Comparison of ENCODE assay signal across 12 cellular contexts in genomic region chr6:107811591-107812218, GRCh38.
DNase-seq lines count a peak whose midpoint lies in the region; ATAC-seq, FAIRE-seq and TF ChIP-seq lines count a peak whose summit lies in the region.
"Had no signal": no experiment of that assay in that cellular context is flagged by ENCODE, and none has a peak within 500 bp of the region (broad histone marks: within the 10 kb centered on the region; RNA-seq: fewer than 3 reads in every experiment).

No MANE protein-coding gene starts in this region.

- ATAC-seq in HG02981 (IDR thresholded peaks at IDR 0.05; ENCODE audit: unreplicated experiment): no peak
- no peak for ATAC-seq in HG03460 (IDR thresholded peaks at IDR 0.05; ENCODE audit: unreplicated experiment)

- TF ChIP-seq CTCF in nephron progenitor cell (IDR thresholded peaks at IDR 0.05): no peak

- no peaks in the 10 kb centered on the region for H3K9me3 Mint-ChIP-seq in nephron progenitor cell
- H3K9me3 Mint-ChIP-seq: natural killer cell had no signal

- peaks cover 16% of the 10 kb centered on the region for H3K27me3 Mint-ChIP-seq in nephron progenitor cell (ENCODE audit: low read depth, poor library complexity)

- DNase-seq in EH (ENCODE audit: low read depth): peak; percentile 30
- peak; percentile 73 for DNase-seq in RCC 7860 (ENCODE audit: low spot score)
- peak; percentile 36 for DNase-seq in ecto neural progenitor cell (ENCODE audit: low spot score)
- no peak for DNase-seq in nephron progenitor cell
- no peak for DNase-seq in OCI-M2 (lab: John Stamatoyannopoulos, UW; ENCODE audit: unreplicated experiment)
- DNase-seq in NCI-H1436 treated with DMSO at 0.1 percent for 48 hours (lab: John Stamatoyannopoulos, UW): no peak
- DNase-seq: activated effector memory CD4-positive, alpha-beta T cell treated with anti-CD3 and anti-CD28 coated beads, Interleukin-2, amount 50 U/mL, for 16 hours; GDM1; natural killer cell; NCI-H1694 had no signal

- H3K4me1 Mint-ChIP-seq in nephron progenitor cell: peaks cover 31% of the 10 kb centered on the region

- peak overlapping the region; percentile 79 for H3K27ac Mint-ChIP-seq in nephron progenitor cell

- no peaks in the 10 kb centered on the region for H3K36me3 Mint-ChIP-seq in nephron progenitor cell (ENCODE audit: low read depth)
- H3K36me3 Mint-ChIP-seq: natural killer cell had no signal

- peak; percentile 72 for FAIRE-seq in RCC 7860 (lab: Jason Lieb, UNC)

- no peak overlapping the region for H3K4me3 Mint-ChIP-seq in nephron progenitor cell
- H3K4me3 Mint-ChIP-seq: natural killer cell had no signal

Comparison
In these comparisons a context has a peak if more than half of its experiments do, and no peak if none do; other contexts are left out.
1. DNase-seq: peak in EH (single experiment), RCC 7860 (single experiment) and ecto neural progenitor cell (single experiment); none in nephron progenitor cell (single experiment), OCI-M2 (single experiment) and NCI-H1436 treated with DMSO at 0.1 percent for 48 hours (single experiment).